In the genomic region with DNA sequence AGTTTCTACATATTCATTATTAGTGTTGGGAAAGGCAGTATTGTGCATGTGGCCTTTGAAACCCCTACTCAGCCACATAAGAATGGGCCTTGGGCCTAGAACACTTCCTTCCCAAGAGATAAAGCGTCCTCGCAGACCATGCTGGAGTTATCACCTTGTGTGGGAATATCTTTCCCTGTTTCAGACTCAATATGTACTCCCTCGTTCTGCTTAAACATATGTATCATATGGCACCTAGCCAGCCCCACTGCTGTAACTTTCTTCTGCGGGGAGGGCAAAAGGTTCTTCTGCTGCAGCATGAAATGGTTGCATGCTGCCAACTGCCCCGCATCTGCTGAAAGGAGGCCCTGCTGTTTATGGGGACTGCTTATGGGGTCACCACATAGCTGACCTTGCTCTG, we compare ENCODE assay signal across 24 cellular contexts.
DNase-seq lines count a peak whose midpoint lies in the region; ATAC-seq and TF ChIP-seq lines count a peak whose summit lies in the region.
"Had no signal": no experiment of that assay in that cellular context is flagged by ENCODE, and none has a peak within 500 bp of the region (broad histone marks: within the 10 kb centered on the region; RNA-seq: fewer than 3 reads in every experiment).

No MANE protein-coding gene starts in this region.

- H3K27ac ChIP-seq in GM23248 (no peak overlapping the region), ovary (no peak overlapping the region)
- H3K27ac ChIP-seq: A549, HL-60, Peyer's patch had no signal

- H3K36me3 ChIP-seq in GM23248 (ENCODE audit: low read depth) (no peaks in the 10 kb centered on the region), ovary (no peaks in the 10 kb centered on the region)
- H3K36me3 ChIP-seq: BE2C, Peyer's patch had no signal

- no peaks in the 10 kb centered on the region for H3F3A ChIP-seq in GM23248 (ENCODE audit: insufficient read depth)

- H3K27me3 ChIP-seq in GM23248 (replicated peaks; ENCODE audit: insufficient read depth) (no peaks in the 10 kb centered on the region), ovary (no peaks in the 10 kb centered on the region)
- H3K27me3 ChIP-seq: BE2C, Peyer's patch had no signal

- TF ChIP-seq POLR2A in ovary (IDR thresholded peaks at IDR 0.05) = no peak

- TF ChIP-seq EP300 in ovary (IDR thresholded peaks at IDR 0.05) = no peak

- ATAC-seq in HG02852 (IDR thresholded peaks at IDR 0.05; ENCODE audit: unreplicated experiment) = no peak
- ATAC-seq in HG02623 (IDR thresholded peaks at IDR 0.05; ENCODE audit: unreplicated experiment) = no peak
- ATAC-seq: A549, HepG2, SK-N-SH treated with all-trans-retinoic acid at 6 μM for 48 hours had no signal

- 41 to 42% methylated on average over 5 of the region's 5 CpGs for WGBS in GM23248 (ENCODE audit: low coverage in 1 of 2, low lambda C conversion rate in 2 of 2, missing lambda C conversion rate in 2 of 2), 2 experiments
- WGBS in ovary, 3 donors = 8 to 12% (median 10%) methylated on average over 5 of the region's 5 CpGs

- no peak for TF ChIP-seq CTCF in cardiac fibroblast (IDR thresholded peaks at IDR 0.05; ENCODE audit: low read depth, low read length)
- no peak for TF ChIP-seq CTCF in ovary (IDR thresholded peaks at IDR 0.05)

- no peaks in the 10 kb centered on the region for H3K9me3 ChIP-seq in GM23248 (ENCODE audit: low read depth)
- no peaks in the 10 kb centered on the region for H3K9me3 ChIP-seq in ovary
- H3K9me3 ChIP-seq: A549, BE2C, Peyer's patch had no signal

- H2AFZ ChIP-seq in GM23248 = peak overlapping the region; percentile 23; the same call in 1 of the 2 replicates

- in situ Hi-C loops in GM23248 (cut with MboI) = no loop called here

- H4K20me1 ChIP-seq in GM23248 (ENCODE audit: insufficient read depth) = no peaks in the 10 kb centered on the region

- H3K79me2 ChIP-seq in GM23248 (ENCODE audit: insufficient read depth) = no peaks in the 10 kb centered on the region

- no peak overlapping the region for H3K9ac ChIP-seq in GM23248

- H3K4me1 ChIP-seq in GM23248 (ENCODE audit: insufficient read depth) (no peaks in the 10 kb centered on the region), ovary (ENCODE audit: insufficient read depth) (peaks cover 3% of the 10 kb centered on the region)
- H3K4me1 ChIP-seq: A549, BE2C, Peyer's patch had no signal

- no peaks in the 10 kb centered on the region for H3K9me2 ChIP-seq in GM23248 (ENCODE audit: insufficient read depth)

- H3K4me3 ChIP-seq in GM23248 = no peak overlapping the region
- no peak overlapping the region for H3K4me3 ChIP-seq in cardiac fibroblast (replicated peaks in 1 of 2; ENCODE audit: low read depth in 2 of 2, low read length in 2 of 2)
- no peak overlapping the region for H3K4me3 ChIP-seq in ovary
- H3K4me3 ChIP-seq: A549, Peyer's patch had no signal

- intact Hi-C loops in ovary (cut with DNase I) = loop anchor here in 1 of 4 donors (10.0 kb wide), 1 partner anchor 1885 kb away; no protein-coding TSS in a partner anchor

- no peak overlapping the region for H3K4me2 ChIP-seq in GM23248 (ENCODE audit: unreplicated experiment)
- H3K4me2 ChIP-seq: A549 had no signal

- DNase-seq in GM23248 (peak; percentile 26), NCI-H226 (peak; percentile 42), cardiac fibroblast (ENCODE audit: low read depth in 2 of 2) (peak; percentile 26 to 66), ovary (peak in 3 of 5 donors; percentile 29 to 57 (median 32)), T-helper 9 cell (no peak)
- no peak for DNase-seq in activated CD4-positive, alpha-beta T cell treated with anti-CD3 and anti-CD28 coated beads for 1 hour
- DNase-seq: BE2C; DMS79 treated with DMSO at 0.1 percent for 48 hours; H9; HFFc6; KG1; NCI-H1092 treated with DMSO at 0.1 percent for 48 hours; NCI-H146; NCI-H2081 treated with DMSO at 0.1 percent for 48 hours; NCI-H510A; NCI-H748 treated with DMSO at 0.1 percent for 48 hours; NK-92 treated with Interleukin-12 subunit alpha and Interleukin-12 subunit beta, amount 100 ng/mL, for 24 hours; Peyer's patch had no signal

Comparison
In these comparisons a context has a peak if more than half of its experiments do, and no peak if none do; other contexts are left out.
1. DNase-seq: peak in GM23248 (single experiment), NCI-H226 (single experiment), cardiac fibroblast (2 of 2) and ovary (3 of 5); none in activated CD4-positive, alpha-beta T cell treated with anti-CD3 and anti-CD28 coated beads for 1 hour (single experiment) and T-helper 9 cell (single experiment).